Comparison of ENCODE assay signal across 8 cellular contexts in the genomic region with DNA sequence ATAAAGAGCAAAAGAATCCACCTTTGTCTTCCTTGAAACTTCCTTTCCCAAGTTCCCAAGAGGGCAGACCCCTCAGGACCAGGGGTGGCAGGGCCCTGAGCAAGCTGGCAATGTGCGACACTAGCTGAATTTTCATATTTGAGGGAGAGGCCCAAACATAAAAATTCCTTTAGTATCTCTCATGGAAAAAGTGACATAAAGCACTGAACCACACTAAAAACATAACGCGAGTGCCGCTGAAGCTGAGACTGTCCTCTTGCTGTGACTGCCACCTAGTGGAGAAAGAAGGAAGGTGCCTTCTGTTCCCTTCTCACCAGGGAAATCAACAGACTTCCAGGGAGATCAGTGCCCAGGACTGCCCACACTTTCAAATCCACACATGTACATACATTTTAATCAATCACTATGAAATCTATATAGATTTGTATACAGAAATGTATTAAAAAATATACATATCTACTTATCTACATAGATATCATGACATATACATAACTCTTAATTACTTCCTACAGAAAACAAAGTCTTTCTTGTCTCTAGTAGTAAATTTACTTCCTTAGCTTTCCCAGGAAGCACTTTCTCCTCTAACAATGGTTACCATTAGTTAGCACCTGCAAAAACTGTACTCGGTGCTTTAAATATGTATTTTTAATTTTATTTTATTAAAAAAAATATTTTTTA. TPM values are rescaled to one million over a fixed set of nuclear protein-coding genes. Genes with fewer than 3 reads are reported as not detected.
A peak's percentile ranks its signal among the peaks of the same experiment; 100 is the strongest.
DNase-seq lines count a peak whose midpoint lies in the region; ATAC-seq and TF ChIP-seq lines count a peak whose summit lies in the region.

No MANE protein-coding gene starts in this region.

- H3K27ac ChIP-seq in right lobe of liver: peak overlapping the region; percentile 38 to 59 (median 42)

- TF ChIP-seq POLR2A in right lobe of liver (IDR thresholded peaks at IDR 0.05): no peak

- ATAC-seq in HG03378 (IDR thresholded peaks at IDR 0.05; ENCODE audit: unreplicated experiment) (peak; percentile 62), right lobe of liver (peak; percentile 91 to 98 (median 92)), HG03135 (IDR thresholded peaks at IDR 0.05; ENCODE audit: unreplicated experiment) (no peak)

- no peaks in the 10 kb centered on the region for H3K9me3 ChIP-seq in right lobe of liver

- intact Hi-C loops in right lobe of liver (cut with DNase I): loop anchor here in 1 of 2 donors (5.0 kb wide), 1 partner anchor 136 kb away; no protein-coding TSS in a partner anchor

- H3K4me3 ChIP-seq in right lobe of liver: no peak overlapping the region

- H3K27me3 ChIP-seq in right lobe of liver: no peaks in the 10 kb centered on the region

- H3K4me1 ChIP-seq in right lobe of liver: peaks cover 0 to 4% (median 0%) of the 10 kb centered on the region in 4 donors

- peaks cover 11 to 77% (median 24%) of the 10 kb centered on the region in 4 donors for H3K36me3 ChIP-seq in right lobe of liver

- TF ChIP-seq CTCF in right lobe of liver (IDR thresholded peaks at IDR 0.05): peak in 3 of 4 donors; percentile 94 to 98 (median 96)

- peak; percentile 15 for DNase-seq in DMS79 (lab: John Stamatoyannopoulos, UW)
- peak; percentile 61 for DNase-seq in NCI-H748 (lab: John Stamatoyannopoulos, UW; ENCODE audit: unreplicated experiment)
- peak; percentile 59 to 60 for DNase-seq in activated CD4-positive, alpha-beta T cell treated with anti-CD3 and anti-CD28 coated beads, Interleukin-2, amount 50 U/mL, for 4 hours
- peak; percentile 96 for DNase-seq in dermis blood vessel endothelial cell
- peak in 2 of 3 donors; percentile 11 to 76 for DNase-seq in right lobe of liver
- DNase-seq in stimulated activated CD4-positive, alpha-beta T cell treated with anti-CD3 and anti-CD28 coated beads, Interleukin-4, amount 100 ng/mL, for 24 hours: peak; percentile 79

- 10% methylated on average over 5 of the region's 5 CpGs for WGBS in right lobe of liver (ENCODE audit: insufficient coverage, low coverage, low lambda C conversion rate, missing lambda C conversion rate)

RNA-seq across cellular contexts. Expression of gene SSH1, which starts 53.8 kb away (rescaled TPM):
- total RNA-seq in dermis blood vessel endothelial cell (19.7 and 37.7 TPM in 2 replicates), right lobe of liver (10 to 100 TPM in 5 of 6 experiments, 1 to 10 TPM in 1; 9.8 to 17.6 (median 15.7) TPM)

Comparison
In these comparisons a context has a peak if more than half of its experiments do, and no peak if none do; other contexts are left out.
1. DNase-seq: peak in every context shown above with its lines; median percentile 96 in dermis blood vessel endothelial cell; 79 in stimulated activated CD4-positive, alpha-beta T cell treated with anti-CD3 and anti-CD28 coated beads, Interleukin-4, amount 100 ng/mL, for 24 hours; 61 in NCI-H748; 60 in activated CD4-positive, alpha-beta T cell treated with anti-CD3 and anti-CD28 coated beads, Interleukin-2, amount 50 U/mL, for 4 hours; 44 in right lobe of liver; 15 in DMS79.